In genomic region chr5:134142806-134143205, GRCh38 we compare ENCODE assay signal across 1 cellular context.
TF ChIP-seq lines count a peak whose summit lies in the region.

No MANE protein-coding gene starts in this region.

TF ChIP-seq in H1, 55 proteins besides CTCF, POLR2A, EP300 and RAD21:
- TF ChIP-seq NRF1 (IDR thresholded peaks at IDR 0.05; ENCODE audit: low read depth, low read length) (no peak), NANOG (IDR thresholded peaks at IDR 0.05; ENCODE audit: insufficient read depth, low read depth, low read length, poor library complexity, severe bottlenecking) (no peak), POLR2AphosphoS5 (IDR thresholded peaks at IDR 0.05; ENCODE audit: low read depth, low read length) (peak; percentile 27; the same call in 1 of the 2 replicates)
